14 cellular contexts compared by ENCODE assay signal in the genomic region with DNA sequence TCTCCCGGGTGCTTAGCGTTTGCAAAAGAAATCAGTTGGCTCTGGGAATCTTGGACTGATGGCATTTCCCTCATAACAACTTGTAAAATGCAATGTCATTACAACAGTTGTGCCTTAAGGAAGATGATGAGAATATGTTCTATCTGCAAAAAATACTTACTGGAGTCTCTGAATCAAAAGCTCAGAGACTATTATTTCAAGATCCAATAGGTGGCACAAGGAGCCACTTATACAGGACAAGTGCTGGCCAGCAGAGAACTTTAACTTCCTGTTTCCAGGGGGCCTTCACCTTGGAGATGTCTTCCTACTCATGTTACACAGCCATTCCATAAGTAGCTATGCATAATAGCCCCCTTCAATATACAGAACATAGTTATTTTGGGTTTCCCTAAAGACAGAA. TPM values are rescaled to one million over a fixed set of nuclear protein-coding genes. Genes with fewer than 3 reads are reported as not detected.
DNase-seq lines count a peak whose midpoint lies in the region; ATAC-seq, FAIRE-seq and TF ChIP-seq lines count a peak whose summit lies in the region.
"Had no signal": no experiment of that assay in that cellular context is flagged by ENCODE, and none has a peak within 500 bp of the region (broad histone marks: within the 10 kb centered on the region; RNA-seq: fewer than 3 reads in every experiment).

No MANE protein-coding gene starts in this region.

- CTCF ChIA-PET in activated CD8-positive, alpha-beta T cell treated with anti-CD3 and anti-CD28 coated beads for 36 hours (lab: Charles Lee) = interaction anchor here (0.6 to 1.9 kb wide), 12 partner anchors 18 to 236 kb away, joined by 3 to 8 read pairs (median 3); no protein-coding TSS in a partner anchor
- CTCF ChIA-PET in activated CD8-positive, alpha-beta T cell treated with anti-CD3 and anti-CD28 coated beads, Interleukin-2, amount 10 ng/mL, durations not matched to agents 7 days and 5 days (lab: Charles Lee) = interaction anchor here (0.7 to 3.4 kb wide), 28 partner anchors 9 to 805 kb away, joined by 3 to 25 read pairs (median 4); a partner anchor contains a TSS
- CTCF ChIA-PET in K562 (lab: Yijun Ruan, JAX; ENCODE audit: low intra/inter-chr PET ratio) = interaction anchor here (1.0 kb wide), 1 partner anchor 237 kb away, joined by 3 read pairs; no protein-coding TSS in a partner anchor

- intact Hi-C loops in activated CD8-positive, alpha-beta T cell treated with anti-CD3 and anti-CD28 coated beads for 36 hours (cut with micrococcal nuclease) = no loop called here
- intact Hi-C loops in K562 (cut with micrococcal nuclease) = loop anchor here (10.0 kb wide), 1 partner anchor 239 kb away; no protein-coding TSS in a partner anchor
- intact Hi-C loops in esophagus muscularis mucosa (cut with DNase I) = loop anchor here (10.0 kb wide), 1 partner anchor 239 kb away; no protein-coding TSS in a partner anchor

- H3K36me3 Mint-ChIP-seq in activated CD8-positive, alpha-beta T cell treated with anti-CD3 and anti-CD28 coated beads for 36 hours (ENCODE audit: low read depth) = no peaks in the 10 kb centered on the region
- H3K36me3 Mint-ChIP-seq in activated CD8-positive, alpha-beta T cell treated with anti-CD3 and anti-CD28 coated beads, Interleukin-2, amount 10 ng/mL, durations not matched to agents 7 days and 5 days (ENCODE audit: low read depth) = no peaks in the 10 kb centered on the region

- POLR2A ChIA-PET in activated CD8-positive, alpha-beta T cell treated with anti-CD3 and anti-CD28 coated beads for 36 hours (lab: Charles Lee) = interaction anchor here (2.8 kb wide), 1 partner anchor 10 kb away, joined by 9 read pairs; no protein-coding TSS in a partner anchor
- POLR2A ChIA-PET in activated CD8-positive, alpha-beta T cell treated with anti-CD3 and anti-CD28 coated beads, Interleukin-2, amount 10 ng/mL, durations not matched to agents 7 days and 5 days (lab: Charles Lee) = interaction anchor here (2.2 kb wide), 1 partner anchor 9 kb away, joined by 9 read pairs; a partner anchor contains a TSS
- POLR2A ChIA-PET in K562 (lab: Yijun Ruan, JAX) = interaction anchor here (1.3 to 1.5 kb wide), 5 partner anchors 9 to 126 kb away, joined by 3 to 8 read pairs (median 4); a partner anchor contains a TSS

- no peak overlapping the region for H3K4me3 Mint-ChIP-seq in activated CD8-positive, alpha-beta T cell treated with anti-CD3 and anti-CD28 coated beads for 36 hours
- no peak overlapping the region for H3K4me3 Mint-ChIP-seq in activated CD8-positive, alpha-beta T cell treated with anti-CD3 and anti-CD28 coated beads, Interleukin-2, amount 10 ng/mL, durations not matched to agents 7 days and 5 days
- H3K4me3 Mint-ChIP-seq: activated T-cell treated with anti-CD3 and anti-CD28 coated beads, Interleukin-2, amount 50 U/mL, for 4 hours; T-helper 1 cell treated with Interleukin-12 subunit alpha and Interleukin-12 subunit beta and Interleukin-4 antibody, amounts not matched to agents 30 μg/mL and 1 μg/mL, for 36 hours had no signal

- DNase-seq in activated CD8-positive, alpha-beta T cell treated with anti-CD3 and anti-CD28 coated beads for 36 hours = no peak
- no peak for DNase-seq in activated CD8-positive, alpha-beta T cell treated with anti-CD3 and anti-CD28 coated beads, Interleukin-2, amount 10 ng/mL, durations not matched to agents 7 days and 5 days
- peak; percentile 61 for DNase-seq in MV-4-11 (lab: John Stamatoyannopoulos, UW)
- peak in 2 of 4 experiments; percentile 51 to 60 for DNase-seq in K562 (ENCODE audit: extremely low read depth in 1 of 4, low spot score in 3 of 4)
- peak; percentile 22 for DNase-seq in renal cortical epithelial cell (ENCODE audit: low read depth)
- no peak for DNase-seq in esophagus muscularis mucosa (ENCODE audit: extremely low spot score)
- no peak for DNase-seq in UCSD-AML1 (lab: John Stamatoyannopoulos, UW; ENCODE audit: unreplicated experiment)
- DNase-seq: activated T-cell treated with anti-CD3 and anti-CD28 coated beads, Interleukin-2, amount 50 U/mL, for 4 hours; left ventricle myocardium inferior had no signal

- BruUV-seq in K562 (replicated peaks; lab: Mats Ljungman, UMichigan) = no TSS peak

- no peaks in the 10 kb centered on the region for H3K79me2 ChIP-seq in K562 (ENCODE audit: control insufficient read depth, insufficient read depth, low read length)

- in situ Hi-C loops in K562 (cut with MboI) = no loop called here

- peak overlapping the region; percentile 80 for H2AFZ ChIP-seq in K562 (ENCODE audit: low read depth, low read length)

- TF ChIP-seq EP300 in K562 (IDR thresholded peaks at IDR 0.05; ENCODE audit: low read length) (no peak), esophagus muscularis mucosa (IDR thresholded peaks at IDR 0.05) (no peak)

- H3K4me1 ChIP-seq in K562 (replicated peaks in 1 of 2; ENCODE audit: control insufficient read depth in 2 of 2, insufficient read depth in 2 of 2, low read length in 2 of 2) (no peaks in the 10 kb centered on the region), esophagus muscularis mucosa (peaks cover 0 to 10% (median 6%) of the 10 kb centered on the region in 4 donors)
- H3K4me1 ChIP-seq: left ventricle myocardium inferior had no signal

- no peak overlapping the region for H3K27ac ChIP-seq in K562 (ENCODE audit: extremely low read depth, low read depth, low read length)
- no peak overlapping the region for H3K27ac ChIP-seq in esophagus muscularis mucosa (replicated peaks in 1 of 4)
- H3K27ac ChIP-seq: cardiac muscle cell, left ventricle myocardium inferior had no signal

- no peak overlapping the region for H3K9ac ChIP-seq in K562 (ENCODE audit: insufficient read depth in 1 of 2, low read depth in 2 of 2, low read length in 2 of 2)

- H3K4me1 Mint-ChIP-seq in activated CD8-positive, alpha-beta T cell treated with anti-CD3 and anti-CD28 coated beads for 36 hours (ENCODE audit: low read depth) = peaks cover 5% of the 10 kb centered on the region
- peaks cover 4% of the 10 kb centered on the region for H3K4me1 Mint-ChIP-seq in activated CD8-positive, alpha-beta T cell treated with anti-CD3 and anti-CD28 coated beads, Interleukin-2, amount 10 ng/mL, durations not matched to agents 7 days and 5 days (ENCODE audit: low read depth)

- H3K4me2 ChIP-seq in K562 (ENCODE audit: insufficient read depth, low read length) = no peak overlapping the region

- H3K9me1 ChIP-seq in K562 (ENCODE audit: control insufficient read depth, insufficient read depth, low read length) = no peaks in the 10 kb centered on the region

- 86% methylated on average over 2 of the region's 2 CpGs for WGBS in K562 (ENCODE audit: insufficient coverage, low coverage, missing lambda C conversion rate)
- 88% methylated on average over 2 of the region's 2 CpGs for WGBS in esophagus muscularis mucosa

- H3K36me3 ChIP-seq in K562 (ENCODE audit: control insufficient read depth, insufficient read depth, low read length) (no peaks in the 10 kb centered on the region), esophagus muscularis mucosa (no peaks in the 10 kb centered on the region)
- H3K36me3 ChIP-seq: cardiac muscle cell, left ventricle myocardium inferior had no signal

- peak; percentile 41 for TF ChIP-seq CTCF in activated CD8-positive, alpha-beta T cell treated with anti-CD3 and anti-CD28 coated beads for 36 hours (IDR thresholded peaks at IDR 0.05)
- TF ChIP-seq CTCF in K562 (IDR thresholded peaks at IDR 0.05 in 2 of 3, conservative IDR thresholded peaks at IDR 0.05 in 1 of 3; ENCODE audit: insufficient read depth in 2 of 3, low read depth in 1 of 3, low read length in 3 of 3) (peak; percentile 23 to 60 (median 37); a peak in 3 of 6 replicates), esophagus muscularis mucosa (IDR thresholded peaks at IDR 0.05) (no peak)

- no peaks in the 10 kb centered on the region for H3K27me3 ChIP-seq in K562 (ENCODE audit: control insufficient read depth in 2 of 2, insufficient read depth in 2 of 2, low read length in 2 of 2)
- H3K27me3 ChIP-seq in esophagus muscularis mucosa = no peaks in the 10 kb centered on the region
- H3K27me3 ChIP-seq: cardiac muscle cell had no signal

- H3K27me3 Mint-ChIP-seq in activated CD8-positive, alpha-beta T cell treated with anti-CD3 and anti-CD28 coated beads for 36 hours = no peaks in the 10 kb centered on the region
- no peaks in the 10 kb centered on the region for H3K27me3 Mint-ChIP-seq in activated CD8-positive, alpha-beta T cell treated with anti-CD3 and anti-CD28 coated beads, Interleukin-2, amount 10 ng/mL, durations not matched to agents 7 days and 5 days (ENCODE audit: low read depth)
- H3K27me3 Mint-ChIP-seq: progenitor cell of endocrine pancreas had no signal

- H4K20me1 ChIP-seq in K562 (replicated peaks; ENCODE audit: control insufficient read depth, insufficient read depth, low read length) = no peaks in the 10 kb centered on the region

- no peaks in the 10 kb centered on the region for H3K9me3 Mint-ChIP-seq in activated CD8-positive, alpha-beta T cell treated with anti-CD3 and anti-CD28 coated beads for 36 hours
- no peaks in the 10 kb centered on the region for H3K9me3 Mint-ChIP-seq in activated CD8-positive, alpha-beta T cell treated with anti-CD3 and anti-CD28 coated beads, Interleukin-2, amount 10 ng/mL, durations not matched to agents 7 days and 5 days (ENCODE audit: insufficient read depth)
- H3K9me3 Mint-ChIP-seq: activated T-cell treated with anti-CD3 and anti-CD28 coated beads, Interleukin-2, amount 50 U/mL, for 4 hours; T-helper 1 cell treated with Interleukin-12 subunit alpha and Interleukin-12 subunit beta and Interleukin-4 antibody, amounts not matched to agents 30 μg/mL and 1 μg/mL, for 36 hours had no signal

- H3K9me3 ChIP-seq in K562 (replicated peaks; ENCODE audit: control insufficient read depth, insufficient read depth, low read depth, low read length) (no peaks in the 10 kb centered on the region), esophagus muscularis mucosa (no peaks in the 10 kb centered on the region)
- H3K9me3 ChIP-seq: left ventricle myocardium inferior had no signal

- TF ChIP-seq POLR2A in K562 (conservative IDR thresholded peaks at IDR 0.05) = no peak
- no peak for TF ChIP-seq POLR2A in esophagus muscularis mucosa (IDR thresholded peaks at IDR 0.05; ENCODE audit: low read depth)

- no peak overlapping the region for H3K27ac Mint-ChIP-seq in activated CD8-positive, alpha-beta T cell treated with anti-CD3 and anti-CD28 coated beads for 36 hours
- H3K27ac Mint-ChIP-seq in activated CD8-positive, alpha-beta T cell treated with anti-CD3 and anti-CD28 coated beads, Interleukin-2, amount 10 ng/mL, durations not matched to agents 7 days and 5 days = no peak overlapping the region
- H3K27ac Mint-ChIP-seq: progenitor cell of endocrine pancreas; T-helper 1 cell treated with Interleukin-12 subunit alpha and Interleukin-12 subunit beta and Interleukin-4 antibody, amounts not matched to agents 30 μg/mL and 1 μg/mL, for 36 hours had no signal

- peak; percentile 34 to 74 for TF ChIP-seq RAD21 in K562 (CRISPR knock-in tag; conservative IDR thresholded peaks at IDR 0.05 in 1 of 2, IDR thresholded peaks at IDR 0.05 in 1 of 2)

- H3K4me3 ChIP-seq in K562 = no peak overlapping the region
- H3K4me3 ChIP-seq in esophagus muscularis mucosa = no peak overlapping the region
- H3K4me3 ChIP-seq: cardiac muscle cell, left ventricle myocardium inferior had no signal

- ATAC-seq in activated CD8-positive, alpha-beta T cell treated with anti-CD3 and anti-CD28 coated beads for 36 hours = peak; percentile 62
- no peak for ATAC-seq in activated CD8-positive, alpha-beta T cell treated with anti-CD3 and anti-CD28 coated beads, Interleukin-2, amount 10 ng/mL, durations not matched to agents 7 days and 5 days
- peak; percentile 90 for ATAC-seq in K562
- no peak for ATAC-seq in HG03039 (IDR thresholded peaks at IDR 0.05; ENCODE audit: unreplicated experiment)
- ATAC-seq: activated T-cell treated with anti-CD3 and anti-CD28 coated beads, Interleukin-2, amount 50 U/mL, for 4 hours had no signal

- peak; percentile 87 for FAIRE-seq in K562 (lab: Jason Lieb, UNC)
- FAIRE-seq: frontal cortex had no signal

RNA-seq across cellular contexts. Expression of a gene that starts 8.9 kb away (rescaled TPM):
- total RNA-seq in activated CD8-positive, alpha-beta T cell treated with anti-CD3 and anti-CD28 coated beads for 36 hours = 100 to 1,000 TPM; 150 to 158 TPM
- total RNA-seq in activated CD8-positive, alpha-beta T cell treated with anti-CD3 and anti-CD28 coated beads, Interleukin-2, amount 10 ng/mL, durations not matched to agents 7 days and 5 days = 100 to 1,000 TPM; 235 to 238 TPM
- total RNA-seq in K562 (2011; cell fraction: chromatin; rRNA removed; ENCODE audit: low replicate concordance) = 10.6 and 25.3 TPM in 2 replicates
- total RNA-seq in K562 (2011; cell fraction: nucleolus; rRNA removed) = 10.3 and 10.4 TPM in 2 replicates
- 17.9 and 22.3 TPM in 2 replicates for total RNA-seq in K562 (2011; cell fraction: nucleoplasm; rRNA removed)
- total RNA-seq in K562 (2014; rRNA removed) (75.1 and 85.7 TPM in 2 replicates), K562 (2014; rRNA removed; fragmentation: Illumina TruSeq; extraction: Trizol) (128 and 148 TPM in 2 replicates), K562 (2015; rRNA removed; fragmentation: Illumina TruSeq; extraction: Trizol) (92.6 and 105 TPM in 2 replicates), K562 (2021) (94.4 and 115 TPM in 2 replicates), renal cortical epithelial cell (249 and 275 TPM in 2 replicates), esophagus muscularis mucosa (100 to 1,000 TPM; 120 to 220 (median 172) TPM)
- polyA plus RNA-seq in K562 (2011; rRNA removed) (117 and 155 TPM in 2 replicates), K562 (2014; fragmentation: Illumina TruSeq; extraction: Trizol) (72.2 and 79.3 TPM in 2 replicates), K562 (2014; fragmentation: Nextera tagmentation; extraction: Ambion mirVana) (100 to 1,000 TPM; 328 to 382 TPM), K562 (2014; rRNA removed) (115 and 116 TPM in 2 replicates)
- 29.8 and 61.5 TPM in 2 replicates for polyA plus RNA-seq in K562 (2011; cell fraction: cytosol; rRNA removed)
- polyA plus RNA-seq in K562 (2011; cell fraction: nucleus; rRNA removed) = 20.0 and 40.3 TPM in 2 replicates
- 157 and 166 TPM in 2 replicates for polyA plus RNA-seq in K562 (2012)
- 27.4 and 34.5 TPM in 2 replicates for polyA minus RNA-seq in K562 (2011; rRNA and poly(A)+ RNA removed)
- polyA minus RNA-seq in K562 (2011; cell fraction: cytosol; rRNA and poly(A)+ RNA removed) = 15.9 and 18.7 TPM in 2 replicates
- polyA minus RNA-seq in K562 (2011; cell fraction: nucleus; rRNA and poly(A)+ RNA removed) = 8.5 and 15.7 TPM in 2 replicates

RNA-seq across cellular contexts. Expression of a gene that starts 23.2 kb away (rescaled TPM):
- 100 to 1,000 TPM; 252 to 261 TPM for total RNA-seq in activated CD8-positive, alpha-beta T cell treated with anti-CD3 and anti-CD28 coated beads for 36 hours
- 100 to 1,000 TPM; 112 to 113 TPM for total RNA-seq in activated CD8-positive, alpha-beta T cell treated with anti-CD3 and anti-CD28 coated beads, Interleukin-2, amount 10 ng/mL, durations not matched to agents 7 days and 5 days
- total RNA-seq in K562 (2011; cell fraction: chromatin; rRNA removed; ENCODE audit: low replicate concordance) = 10.7 and 17.8 TPM in 2 replicates
- 5.3 and 7.3 TPM in 2 replicates for total RNA-seq in K562 (2011; cell fraction: nucleolus; rRNA removed)
- total RNA-seq in K562 (2011; cell fraction: nucleoplasm; rRNA removed) = 10.6 and 18.9 TPM in 2 replicates
- total RNA-seq in K562 (2014; rRNA removed) (23.6 and 24.6 TPM in 2 replicates), K562 (2014; rRNA removed; fragmentation: Illumina TruSeq; extraction: Trizol) (28.9 and 33.9 TPM in 2 replicates), K562 (2015; rRNA removed; fragmentation: Illumina TruSeq; extraction: Trizol) (30.8 and 32.1 TPM in 2 replicates), K562 (2021) (24.2 and 27.3 TPM in 2 replicates), renal cortical epithelial cell (54.8 and 64.4 TPM in 2 replicates), esophagus muscularis mucosa (10 to 100 TPM; 18.7 to 41.0 (median 35.5) TPM)
- polyA plus RNA-seq in K562 (2011; rRNA removed) (13.2 and 21.5 TPM in 2 replicates), K562 (2014; fragmentation: Illumina TruSeq; extraction: Trizol) (20.5 and 30.0 TPM in 2 replicates), K562 (2014; fragmentation: Nextera tagmentation; extraction: Ambion mirVana) (10 to 100 TPM in 1 of 2 experiments, 1 to 10 TPM in 1; 7.8 to 12.1 TPM), K562 (2014; rRNA removed) (17.4 and 17.6 TPM in 2 replicates)
- polyA plus RNA-seq in K562 (2011; cell fraction: cytosol; rRNA removed) = 4.1 and 7.1 TPM in 2 replicates
- polyA plus RNA-seq in K562 (2011; cell fraction: nucleus; rRNA removed) = 12.5 and 14.7 TPM in 2 replicates
- 12.2 and 30.2 TPM in 2 replicates for polyA plus RNA-seq in K562 (2012)
- 48.4 and 52.6 TPM in 2 replicates for polyA minus RNA-seq in K562 (2011; rRNA and poly(A)+ RNA removed)
- polyA minus RNA-seq in K562 (2011; cell fraction: cytosol; rRNA and poly(A)+ RNA removed) = 36.9 and 49.1 TPM in 2 replicates
- 6.1 and 10.1 TPM in 2 replicates for polyA minus RNA-seq in K562 (2011; cell fraction: nucleus; rRNA and poly(A)+ RNA removed)

RNA-seq across cellular contexts. Expression of a gene that starts 44.6 kb away (rescaled TPM):
- 10 to 100 TPM; 27.3 to 28.3 TPM for total RNA-seq in activated CD8-positive, alpha-beta T cell treated with anti-CD3 and anti-CD28 coated beads for 36 hours
- 10 to 100 TPM in 1 of 2 experiments, 1 to 10 TPM in 1; 9.7 to 11.1 TPM for total RNA-seq in activated CD8-positive, alpha-beta T cell treated with anti-CD3 and anti-CD28 coated beads, Interleukin-2, amount 10 ng/mL, durations not matched to agents 7 days and 5 days
- 8.1 and 18.4 TPM in 2 replicates for total RNA-seq in K562 (2011; cell fraction: chromatin; rRNA removed; ENCODE audit: low replicate concordance)
- 3.5 and 6.1 TPM in 2 replicates for total RNA-seq in K562 (2011; cell fraction: nucleolus; rRNA removed)
- total RNA-seq in K562 (2011; cell fraction: nucleoplasm; rRNA removed) = 9.0 and 15.3 TPM in 2 replicates
- total RNA-seq in K562 (2014; rRNA removed) = 6.1 and 9.5 TPM in 2 replicates
- total RNA-seq in K562 (2014; rRNA removed; fragmentation: Illumina TruSeq; extraction: Trizol) = 14.7 and 19.7 TPM in 2 replicates
- total RNA-seq in K562 (2015; rRNA removed; fragmentation: Illumina TruSeq; extraction: Trizol) = 13.1 and 15.5 TPM in 2 replicates
- 7.0 and 8.4 TPM in 2 replicates for total RNA-seq in K562 (2021)
- 11.3 and 12.4 TPM in 2 replicates for polyA plus RNA-seq in K562 (2011; rRNA removed)
- 2.3 and 4.6 TPM in 2 replicates for polyA plus RNA-seq in K562 (2011; cell fraction: cytosol; rRNA removed)
- polyA plus RNA-seq in K562 (2011; cell fraction: nucleus; rRNA removed) = 1.8 and 3.3 TPM in 2 replicates
- polyA plus RNA-seq in K562 (2012) = 9.4 and 11.0 TPM in 2 replicates
- 8.2 and 14.6 TPM in 2 replicates for polyA plus RNA-seq in K562 (2014; fragmentation: Illumina TruSeq; extraction: Trizol)
- 1 to 10 TPM; 3.1 to 4.0 TPM for polyA plus RNA-seq in K562 (2014; fragmentation: Nextera tagmentation; extraction: Ambion mirVana)
- polyA plus RNA-seq in K562 (2014; rRNA removed) = 8.3 and 9.8 TPM in 2 replicates
- polyA minus RNA-seq in K562 (2011; rRNA and poly(A)+ RNA removed) = 6.5 and 9.1 TPM in 2 replicates
- 1.8 and 2.8 TPM in 2 replicates for polyA minus RNA-seq in K562 (2011; cell fraction: cytosol; rRNA and poly(A)+ RNA removed)
- 2.0 and 4.0 TPM in 2 replicates for polyA minus RNA-seq in K562 (2011; cell fraction: nucleus; rRNA and poly(A)+ RNA removed)
- total RNA-seq in renal cortical epithelial cell = 41.9 and 52.4 TPM in 2 replicates
- total RNA-seq in esophagus muscularis mucosa = 10 to 100 TPM; 15.4 to 22.8 (median 18.7) TPM

Comparison
In these comparisons a context has a peak if more than half of its experiments do, and no peak if none do; other contexts are left out.
1. ATAC-seq: peak in activated CD8-positive, alpha-beta T cell treated with anti-CD3 and anti-CD28 coated beads for 36 hours (single experiment) and K562 (single experiment); none in activated CD8-positive, alpha-beta T cell treated with anti-CD3 and anti-CD28 coated beads, Interleukin-2, amount 10 ng/mL, durations not matched to agents 7 days and 5 days (single experiment) and HG03039 (single experiment).
2. DNase-seq: peak in MV-4-11 (single experiment) and renal cortical epithelial cell (single experiment); none in activated CD8-positive, alpha-beta T cell treated with anti-CD3 and anti-CD28 coated beads for 36 hours (single experiment), activated CD8-positive, alpha-beta T cell treated with anti-CD3 and anti-CD28 coated beads, Interleukin-2, amount 10 ng/mL, durations not matched to agents 7 days and 5 days (single experiment), esophagus muscularis mucosa (single experiment) and UCSD-AML1 (single experiment).
3. CTCF ChIP-seq: peak in activated CD8-positive, alpha-beta T cell treated with anti-CD3 and anti-CD28 coated beads for 36 hours (single experiment) and K562 (3 of 3); none in esophagus muscularis mucosa (0 of 3).